In the genomic region with DNA sequence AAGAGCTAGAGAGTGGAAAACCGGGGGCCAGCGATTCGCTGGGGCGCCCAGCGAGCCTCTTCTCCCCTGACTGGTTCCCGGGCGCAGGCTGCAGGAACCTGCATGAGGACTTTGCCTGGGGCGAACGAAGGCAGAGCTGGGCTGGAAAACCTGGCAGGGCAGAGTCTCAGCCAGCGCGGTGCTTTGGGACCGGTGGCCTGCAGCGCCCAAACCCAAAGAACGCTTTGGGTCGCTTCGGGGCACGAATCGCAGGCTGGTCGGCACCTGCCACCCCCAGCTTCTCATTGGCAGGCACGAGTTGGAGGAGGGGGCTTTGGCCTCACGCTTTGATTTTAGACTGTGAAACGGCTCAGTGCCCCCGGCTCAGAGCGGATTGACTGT, we compare ENCODE assay signal across 19 cellular contexts. TPM values are rescaled to one million over a fixed set of nuclear protein-coding genes. Genes with fewer than 3 reads are reported as not detected.
DNase-seq lines count a peak whose midpoint lies in the region; ATAC-seq and TF ChIP-seq lines count a peak whose summit lies in the region.
"Had no signal": no experiment of that assay in that cellular context is flagged by ENCODE, and none has a peak within 500 bp of the region (broad histone marks: within the 10 kb centered on the region; RNA-seq: fewer than 3 reads in every experiment).

No MANE protein-coding gene starts in this region.

- H2BK12ac ChIP-seq in trophoblast cell (ENCODE audit: low read length): no peak overlapping the region

- no peaks in the 10 kb centered on the region for H3K36me3 Mint-ChIP-seq in activated CD4-positive, alpha-beta T cell treated with anti-CD3 and anti-CD28 coated beads for 36 hours (ENCODE audit: low read depth)

- H2AFZ ChIP-seq in trophoblast cell (ENCODE audit: insufficient read depth, low read length, poor library complexity) (no peak overlapping the region), smooth muscle cell (ENCODE audit: low read depth) (no peak overlapping the region)

- peak overlapping the region; percentile 74 for H3K4me3 ChIP-seq in iPS-20b (ENCODE audit: low read length)
- no peak overlapping the region for H3K4me3 ChIP-seq in trophoblast cell (ENCODE audit: low read depth, low read length)
- H3K4me3 ChIP-seq in smooth muscle cell: no peak overlapping the region

- no peak overlapping the region for H3K9ac ChIP-seq in iPS-20b (ENCODE audit: low read depth, low read length)
- H3K9ac ChIP-seq in trophoblast cell (ENCODE audit: low read length): no peak overlapping the region
- H3K9ac ChIP-seq in smooth muscle cell (ENCODE audit: low read depth): no peak overlapping the region

- H3K4ac ChIP-seq in trophoblast cell (ENCODE audit: low read depth, low read length): no peak overlapping the region

- H3K18ac ChIP-seq in trophoblast cell (ENCODE audit: low read length): no peak overlapping the region

- TF ChIP-seq CTCF in smooth muscle cell (IDR thresholded peaks at IDR 0.05; ENCODE audit: borderline replicate concordance, insufficient read depth, poor library complexity, severe bottlenecking): no peak

- peaks cover 2% of the 10 kb centered on the region for H3K79me1 ChIP-seq in trophoblast cell (ENCODE audit: low read length)

- H3K4me1 Mint-ChIP-seq in activated CD4-positive, alpha-beta T cell treated with anti-CD3 and anti-CD28 coated beads for 36 hours: peaks cover 32% of the 10 kb centered on the region
- peaks cover 78% of the 10 kb centered on the region for H3K4me1 Mint-ChIP-seq in stimulated activated naive CD8-positive, alpha-beta T cell treated with anti-CD3 and anti-CD28 coated beads, Interleukin-15, amount 100 ng/mL, for 72 hours

- H4K91ac ChIP-seq in trophoblast cell (ENCODE audit: low read depth, low read length): no peak overlapping the region

- H3K4me2 ChIP-seq in trophoblast cell (ENCODE audit: low read length): peak overlapping the region; percentile 21
- H3K4me2 ChIP-seq in smooth muscle cell: no peak overlapping the region

- no peak overlapping the region for H2BK5ac ChIP-seq in trophoblast cell (ENCODE audit: low read depth, low read length, poor library complexity)

- intact Hi-C loops in activated CD4-positive, alpha-beta T cell treated with anti-CD3 and anti-CD28 coated beads for 36 hours (cut with DNase I, micrococcal nuclease): loop anchor here in 1 of 2 experiments (2.0 kb wide), 1 partner anchor 14 kb away; no protein-coding TSS in a partner anchor

- H3K14ac ChIP-seq in trophoblast cell (ENCODE audit: low read length): no peak overlapping the region

- H3K36me3 ChIP-seq in iPS-20b (ENCODE audit: insufficient read depth, low read depth, low read length): no peaks in the 10 kb centered on the region
- no peaks in the 10 kb centered on the region for H3K36me3 ChIP-seq in trophoblast cell (ENCODE audit: control insufficient read depth in 1 of 2, insufficient read depth in 2 of 2, low read length in 2 of 2)
- H3K36me3 ChIP-seq in smooth muscle cell (ENCODE audit: low read depth): no peaks in the 10 kb centered on the region

- H3K4me1 ChIP-seq in iPS-20b (ENCODE audit: insufficient read depth, low read length): peaks cover 20% of the 10 kb centered on the region; the same call in 1 of the 2 replicates
- H3K4me1 ChIP-seq in trophoblast cell (ENCODE audit: control insufficient read depth in 1 of 2, insufficient read depth in 2 of 2, low read length in 2 of 2): peaks cover 8 to 22% of the 10 kb centered on the region in 2 experiments
- peaks cover 30% of the 10 kb centered on the region for H3K4me1 ChIP-seq in smooth muscle cell (ENCODE audit: low read depth)

- H3K79me2 ChIP-seq in trophoblast cell (ENCODE audit: control insufficient read depth, insufficient read depth, low read length, poor library complexity): no peaks in the 10 kb centered on the region
- H3K79me2 ChIP-seq in smooth muscle cell (ENCODE audit: low read depth): no peaks in the 10 kb centered on the region

- no peak for ATAC-seq in activated CD4-positive, alpha-beta T cell treated with anti-CD3 and anti-CD28 coated beads for 36 hours
- ATAC-seq in stimulated activated naive CD8-positive, alpha-beta T cell treated with anti-CD3 and anti-CD28 coated beads, Interleukin-15, amount 100 ng/mL, for 72 hours: no peak

- H3K4me3 Mint-ChIP-seq in activated CD4-positive, alpha-beta T cell treated with anti-CD3 and anti-CD28 coated beads for 36 hours: no peak overlapping the region
- H3K4me3 Mint-ChIP-seq in stimulated activated naive CD8-positive, alpha-beta T cell treated with anti-CD3 and anti-CD28 coated beads, Interleukin-15, amount 100 ng/mL, for 72 hours: no peak overlapping the region

- no peak overlapping the region for H4K8ac ChIP-seq in trophoblast cell (ENCODE audit: low read depth, low read length)

- peaks cover 9% of the 10 kb centered on the region for H4K20me1 ChIP-seq in smooth muscle cell (ENCODE audit: low read depth)

- POLR2A ChIA-PET in activated CD4-positive, alpha-beta T cell treated with anti-CD3 and anti-CD28 coated beads for 36 hours (lab: Charles Lee): no interaction called here

- no peak overlapping the region for H3K27ac Mint-ChIP-seq in activated CD4-positive, alpha-beta T cell treated with anti-CD3 and anti-CD28 coated beads for 36 hours
- peak overlapping the region in 1 of 2 donors; percentile 19 for H3K27ac Mint-ChIP-seq in stimulated activated naive CD8-positive, alpha-beta T cell treated with anti-CD3 and anti-CD28 coated beads, Interleukin-15, amount 100 ng/mL, for 72 hours

- CTCF ChIA-PET in activated CD4-positive, alpha-beta T cell treated with anti-CD3 and anti-CD28 coated beads for 36 hours (lab: Charles Lee): interaction anchor here (0.7 to 1.1 kb wide), 2 partner anchors 10 to 15 kb away, joined by 3 read pairs; no protein-coding TSS in a partner anchor

- peaks cover 74% of the 10 kb centered on the region for H3K27me3 Mint-ChIP-seq in activated CD4-positive, alpha-beta T cell treated with anti-CD3 and anti-CD28 coated beads for 36 hours
- H3K27me3 Mint-ChIP-seq in stimulated activated naive CD8-positive, alpha-beta T cell treated with anti-CD3 and anti-CD28 coated beads, Interleukin-15, amount 100 ng/mL, for 72 hours: peaks cover 97% of the 10 kb centered on the region

- no peak overlapping the region for H2AK5ac ChIP-seq in trophoblast cell (ENCODE audit: low read length)

- DNase-seq in activated CD4-positive, alpha-beta T cell treated with anti-CD3 and anti-CD28 coated beads for 36 hours: peak; percentile 21
- DNase-seq in activated CD4-positive, alpha-beta T cell treated with anti-CD3 and anti-CD28 coated beads for 1 hour: no peak
- DNase-seq in NCI-H526 (lab: John Stamatoyannopoulos, UW) (peak; percentile 29 to 75), trophoblast cell (peak in 1 of 2 donors; percentile 18), smooth muscle cell (lab: John Stamatoyannopoulos, UW; ENCODE audit: unreplicated experiment) (no peak), activated gamma-delta T cell (lab: John Stamatoyannopoulos, UW) (no peak)
- DNase-seq in stimulated activated naive CD8-positive, alpha-beta T cell treated with anti-CD3 and anti-CD28 coated beads, Interleukin-15, amount 100 ng/mL, for 72 hours: no peak
- DNase-seq: ACHN; activated CD4-positive, CD25-positive, alpha-beta regulatory T cell treated with anti-CD3 and anti-CD28 coated beads, Interleukin-2, amount 50 U/mL, for 72 hours; activated T-cell treated with anti-CD3 and anti-CD28 coated beads for 4 hours; amniotic stem cell; kidney glomerular epithelial cell; NCI-H187; NCI-H69; T-helper 1 cell had no signal

- peaks cover 8% of the 10 kb centered on the region for H3F3A ChIP-seq in smooth muscle cell (ENCODE audit: low read depth)

- no peak overlapping the region for H3K27ac ChIP-seq in iPS-20b (ENCODE audit: low read length)
- no peak overlapping the region for H3K27ac ChIP-seq in trophoblast cell (ENCODE audit: low read depth, low read length)
- H3K27ac ChIP-seq in smooth muscle cell (ENCODE audit: low read depth): no peak overlapping the region

- no peak overlapping the region for H3K23ac ChIP-seq in trophoblast cell (ENCODE audit: low read length)

- no peak overlapping the region for H4K12ac ChIP-seq in trophoblast cell (ENCODE audit: low read depth, low read length)

- H3K9me3 ChIP-seq in iPS-20b (ENCODE audit: insufficient read depth, low read depth, low read length) (no peaks in the 10 kb centered on the region), trophoblast cell (ENCODE audit: insufficient read depth, low read depth, low read length) (peaks cover 18% of the 10 kb centered on the region), smooth muscle cell (replicated peaks; ENCODE audit: low read depth) (no peaks in the 10 kb centered on the region)

- WGBS in trophoblast cell (ENCODE audit: extremely low coverage, insufficient coverage, insufficient read length): no CpG with 5 or more reads among the region's 24 CpGs
- WGBS in smooth muscle cell (ENCODE audit: low lambda C conversion rate): 2% methylated on average over 24 of the region's 24 CpGs

- H3K9me3 Mint-ChIP-seq in activated CD4-positive, alpha-beta T cell treated with anti-CD3 and anti-CD28 coated beads for 36 hours (ENCODE audit: low read depth): no peaks in the 10 kb centered on the region
- H3K9me3 Mint-ChIP-seq in stimulated activated naive CD8-positive, alpha-beta T cell treated with anti-CD3 and anti-CD28 coated beads, Interleukin-15, amount 100 ng/mL, for 72 hours: no peaks in the 10 kb centered on the region

- H2BK120ac ChIP-seq in trophoblast cell (ENCODE audit: insufficient read depth, low read length, poor library complexity): no peak overlapping the region

- H3K27me3 ChIP-seq in iPS-20b (ENCODE audit: insufficient read depth, low read length) (peaks cover 99% of the 10 kb centered on the region), trophoblast cell (ENCODE audit: insufficient read depth, low read length) (peaks cover 79% of the 10 kb centered on the region), smooth muscle cell (ENCODE audit: low read depth) (peaks cover 94% of the 10 kb centered on the region)

RNA-seq across cellular contexts. Expression of gene ONECUT1, which starts 3.0 kb away (rescaled TPM):
- total RNA-seq in activated CD4-positive, alpha-beta T cell treated with anti-CD3 and anti-CD28 coated beads for 36 hours: not detected
- 0.15 and 0.42 TPM in 2 replicates for polyA plus RNA-seq in trophoblast cell (2013)
- 0.99 and 2.5 TPM in 2 replicates for total RNA-seq in smooth muscle cell
- polyA plus RNA-seq in smooth muscle cell: 0.61 TPM in 1 of 2 replicates, not detected in the other
- total RNA-seq: glomerular endothelial cell, RPMI7951, temporal lobe had no signal

Comparison
In these comparisons a context has a peak if more than half of its experiments do, and no peak if none do; other contexts are left out.
1. DNase-seq: peak in activated CD4-positive, alpha-beta T cell treated with anti-CD3 and anti-CD28 coated beads for 36 hours (single experiment) and NCI-H526 (2 of 2); none in activated CD4-positive, alpha-beta T cell treated with anti-CD3 and anti-CD28 coated beads for 1 hour (single experiment), stimulated activated naive CD8-positive, alpha-beta T cell treated with anti-CD3 and anti-CD28 coated beads, Interleukin-15, amount 100 ng/mL, for 72 hours (0 of 2), smooth muscle cell (single experiment) and activated gamma-delta T cell (single experiment).